ENCODE assay signal across 1 cellular context in genomic region chr4:1978226-1978625, GRCh38.
TF ChIP-seq lines count a peak whose summit lies in the region.

No MANE protein-coding gene starts in this region.

TF ChIP-seq in HepG2, 621 proteins besides CTCF, POLR2A, EP300 and RAD21:
- TF ChIP-seq RBM22 (optimal IDR thresholded peaks at IDR 0.05; ENCODE audit: low read length) (peak; percentile 66), ZNF136 (CRISPR knock-in tag; IDR thresholded peaks at IDR 0.05; ENCODE audit: low read depth) (no peak)
